21 cellular contexts compared by ENCODE assay signal in the genomic region with DNA sequence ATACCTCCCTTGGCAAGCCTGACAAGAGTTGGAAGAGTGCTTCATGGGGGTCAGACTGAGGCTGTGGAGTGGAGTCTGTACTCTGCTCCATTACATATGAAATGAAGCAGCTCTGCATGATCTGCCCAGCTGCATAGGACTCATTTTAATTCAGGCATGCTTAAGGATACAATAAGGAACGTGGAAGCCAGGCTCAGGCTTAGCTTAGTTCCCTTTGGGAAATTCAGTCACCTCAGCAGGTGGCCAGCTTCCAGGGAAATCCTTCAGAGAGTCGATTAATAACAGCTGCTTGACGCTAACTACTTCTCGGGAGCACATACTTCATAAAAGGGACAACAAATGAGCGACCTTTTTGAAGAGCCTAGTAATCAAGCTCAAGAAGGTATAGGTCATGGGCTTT.
A peak's percentile ranks its signal among the peaks of the same experiment; 100 is the strongest.
DNase-seq lines count a peak whose midpoint lies in the region; ATAC-seq and TF ChIP-seq lines count a peak whose summit lies in the region.
"Had no signal": no experiment of that assay in that cellular context is flagged by ENCODE, and none has a peak within 500 bp of the region (broad histone marks: within the 10 kb centered on the region; RNA-seq: fewer than 3 reads in every experiment).

No MANE protein-coding gene starts in this region.

- H3K4me3 ChIP-seq in GM23338 (no peak overlapping the region), neural progenitor cell (no peak overlapping the region)
- H3K4me3 ChIP-seq in CD4-positive, alpha-beta memory T cell (ENCODE audit: low read length in 2 of 2), result no peak overlapping the region
- H3K4me3 ChIP-seq: A549, K562, SJCRH30 had no signal

- TF ChIP-seq CTCF in GM23338 (conservative IDR thresholded peaks at IDR 0.05; ENCODE audit: low read depth in 2 of 2), result no peak
- no peak for TF ChIP-seq CTCF in neural progenitor cell (IDR thresholded peaks at IDR 0.05)

- H3K27me3 Mint-ChIP-seq in GM23338 (ENCODE audit: insufficient read depth, low read depth, poor library complexity) (no peaks in the 10 kb centered on the region), neural progenitor cell (ENCODE audit: insufficient read depth, low read depth) (peaks cover 10% of the 10 kb centered on the region)
- H3K27me3 Mint-ChIP-seq in CD4-positive, alpha-beta memory T cell, result no peaks in the 10 kb centered on the region
- H3K27me3 Mint-ChIP-seq: B cell had no signal

- H3K4me2 ChIP-seq in GM23338 (no peak overlapping the region), neural progenitor cell (peak overlapping the region; percentile 53)
- H3K4me2 ChIP-seq: A549 had no signal

- peaks cover 2% of the 10 kb centered on the region; the same call in 1 of the 3 replicates for H3K9me3 Mint-ChIP-seq in GM23338
- H3K9me3 Mint-ChIP-seq in neural progenitor cell, result peaks cover 4% of the 10 kb centered on the region
- peaks cover 6 to 24% (median 12%) of the 10 kb centered on the region in 8 donors for H3K9me3 Mint-ChIP-seq in CD4-positive, alpha-beta memory T cell

- H2AFZ ChIP-seq in GM23338 (peak overlapping the region; percentile 75), neural progenitor cell (replicated peaks) (no peak overlapping the region)

- peaks cover 11% of the 10 kb centered on the region for H3K4me1 ChIP-seq in GM23338 (ENCODE audit: insufficient read depth)
- H3K4me1 ChIP-seq in neural progenitor cell, result peaks cover 10% of the 10 kb centered on the region
- H3K4me1 ChIP-seq in CD4-positive, alpha-beta memory T cell (ENCODE audit: insufficient read depth, low read length), result no peaks in the 10 kb centered on the region
- H3K4me1 ChIP-seq: A549, SJCRH30 had no signal

- H3K27me3 ChIP-seq in GM23338 (ENCODE audit: insufficient read depth) (no peaks in the 10 kb centered on the region), neural progenitor cell (no peaks in the 10 kb centered on the region)
- no peaks in the 10 kb centered on the region for H3K27me3 ChIP-seq in CD4-positive, alpha-beta memory T cell (ENCODE audit: insufficient read depth, low read length)
- H3K27me3 ChIP-seq: SJCRH30 had no signal

- DNase-seq in GM23338 (ENCODE audit: low spot score), result peak; percentile 57
- DNase-seq in NCI-H524 (lab: John Stamatoyannopoulos, UW), result peak; percentile 85 to 95
- peak; percentile 56 for DNase-seq in ecto neural progenitor cell (ENCODE audit: low spot score)
- peak; percentile 87 for DNase-seq in neural progenitor cell (ENCODE audit: low spot score)
- no peak for DNase-seq in left cardiac atrium
- no peak for DNase-seq in CD4-positive, alpha-beta memory T cell
- no peak for DNase-seq in globus pallidus (ENCODE audit: low spot score)
- DNase-seq: DMS 273 treated with DMSO at 0.1 percent for 48 hours, GDM1, MM.1S, NCI-H1048, NCI-H1436 treated with DMSO at 0.1 percent for 48 hours, NCI-H1930, NCI-H774, OCI-M1, SJCRH30 had no signal

- H3K4me3 Mint-ChIP-seq in GM23338 (no peak overlapping the region), neural progenitor cell (no peak overlapping the region)
- H3K4me3 Mint-ChIP-seq in CD4-positive, alpha-beta memory T cell, result no peak overlapping the region
- H3K4me3 Mint-ChIP-seq: B cell, CD14-positive monocyte had no signal

- no peak overlapping the region for H3K9ac ChIP-seq in neural progenitor cell

- peaks cover 7% of the 10 kb centered on the region; the same call in 1 of the 3 replicates for H3K36me3 Mint-ChIP-seq in GM23338 (ENCODE audit: low read depth)
- no peaks in the 10 kb centered on the region for H3K36me3 Mint-ChIP-seq in neural progenitor cell
- H3K36me3 Mint-ChIP-seq in CD4-positive, alpha-beta memory T cell, result no peaks in the 10 kb centered on the region
- H3K36me3 Mint-ChIP-seq: CD14-positive monocyte had no signal

- H4K20me1 ChIP-seq in GM23338 (replicated peaks; ENCODE audit: insufficient read depth) (no peaks in the 10 kb centered on the region), neural progenitor cell (ENCODE audit: low read depth) (no peaks in the 10 kb centered on the region)

- peak; percentile 81 for ATAC-seq in GM23338
- ATAC-seq in left cardiac atrium, result no peak
- ATAC-seq: A549, HepG2, K562 had no signal

- H3K36me3 ChIP-seq in GM23338 (ENCODE audit: insufficient read depth) (no peaks in the 10 kb centered on the region), neural progenitor cell (no peaks in the 10 kb centered on the region)
- no peaks in the 10 kb centered on the region for H3K36me3 ChIP-seq in CD4-positive, alpha-beta memory T cell (ENCODE audit: insufficient read depth, low read length)
- H3K36me3 ChIP-seq: SJCRH30 had no signal

- POLR2A ChIA-PET in CD4-positive, alpha-beta memory T cell (lab: Charles Lee; ENCODE audit: partially characterized antibody), result no interaction called here

- H3K4me1 Mint-ChIP-seq in GM23338, result peaks cover 8% of the 10 kb centered on the region
- peaks cover 23% of the 10 kb centered on the region for H3K4me1 Mint-ChIP-seq in neural progenitor cell
- no peaks in the 10 kb centered on the region for H3K4me1 Mint-ChIP-seq in CD4-positive, alpha-beta memory T cell
- H3K4me1 Mint-ChIP-seq: B cell, CD14-positive monocyte had no signal

- no peaks in the 10 kb centered on the region for H3F3A ChIP-seq in GM23338 (replicated peaks; ENCODE audit: low read depth)
- peaks cover 25% of the 10 kb centered on the region for H3F3A ChIP-seq in neural progenitor cell (ENCODE audit: low read depth)

- H3K27ac Mint-ChIP-seq in GM23338, result no peak overlapping the region
- H3K27ac Mint-ChIP-seq in neural progenitor cell, result peak overlapping the region; percentile 90
- H3K27ac Mint-ChIP-seq in CD4-positive, alpha-beta memory T cell, result no peak overlapping the region
- H3K27ac Mint-ChIP-seq: B cell, CD14-positive monocyte had no signal

- no peaks in the 10 kb centered on the region for H3K9me3 ChIP-seq in neural progenitor cell (ENCODE audit: low read depth)
- H3K9me3 ChIP-seq in CD4-positive, alpha-beta memory T cell (ENCODE audit: control insufficient read depth in 1 of 2, low read length in 2 of 2), result no peaks in the 10 kb centered on the region
- H3K9me3 ChIP-seq: A549, SJCRH30 had no signal

- intact Hi-C loops in left cardiac atrium (cut with DNase I), result no loop called here
- intact Hi-C loops in CD4-positive, alpha-beta memory T cell (cut with micrococcal nuclease), result no loop called here

- H3K27ac ChIP-seq in GM23338 (ENCODE audit: low read depth) (no peak overlapping the region; the same call in 1 of the 2 replicates), neural progenitor cell (peak overlapping the region; percentile 57)
- H3K27ac ChIP-seq in CD4-positive, alpha-beta memory T cell (ENCODE audit: low read depth, low read length), result no peak overlapping the region
- H3K27ac ChIP-seq: A549, SJCRH30 had no signal

- no peaks in the 10 kb centered on the region for H3K9me2 ChIP-seq in GM23338 (ENCODE audit: insufficient read depth)

- H3K79me2 ChIP-seq in GM23338 (replicated peaks; ENCODE audit: insufficient read depth), result no peaks in the 10 kb centered on the region
- H3K79me2 ChIP-seq in neural progenitor cell (ENCODE audit: low read depth), result no peaks in the 10 kb centered on the region

- CTCF ChIA-PET in CD4-positive, alpha-beta memory T cell (lab: Charles Lee; ENCODE audit: partially characterized antibody), result no interaction called here

TF ChIP-seq in GM23338, 12 proteins besides CTCF, POLR2A, EP300 and RAD21 (continues in another document):
- TF ChIP-seq EZH2phosphoT487 (IDR thresholded peaks at IDR 0.05; ENCODE audit: unreplicated experiment), result no peak
- no peak for TF ChIP-seq CREB1 (CRISPR knock-in tag; IDR thresholded peaks at IDR 0.05; ENCODE audit: low read depth)
- no peak for TF ChIP-seq POLR2AphosphoS5 (IDR thresholded peaks at IDR 0.05; ENCODE audit: low read depth)
- TF ChIP-seq, protein P1, sequence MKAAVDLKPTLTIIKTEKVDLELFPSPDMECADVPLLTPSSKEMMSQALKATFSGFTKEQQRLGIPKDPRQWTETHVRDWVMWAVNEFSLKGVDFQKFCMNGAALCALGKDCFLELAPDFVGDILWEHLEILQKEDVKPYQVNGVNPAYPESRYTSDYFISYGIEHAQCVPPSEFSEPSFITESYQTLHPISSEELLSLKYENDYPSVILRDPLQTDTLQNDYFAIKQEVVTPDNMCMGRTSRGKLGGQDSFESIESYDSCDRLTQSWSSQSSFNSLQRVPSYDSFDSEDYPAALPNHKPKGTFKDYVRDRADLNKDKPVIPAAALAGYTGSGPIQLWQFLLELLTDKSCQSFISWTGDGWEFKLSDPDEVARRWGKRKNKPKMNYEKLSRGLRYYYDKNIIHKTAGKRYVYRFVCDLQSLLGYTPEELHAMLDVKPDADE (IDR thresholded peaks at IDR 0.05), result no peak
- no peak for TF ChIP-seq ZNF114 (CRISPR knock-in tag; IDR thresholded peaks at IDR 0.05)
- no peak for TF ChIP-seq ZNF331 (CRISPR knock-in tag; IDR thresholded peaks at IDR 0.05; ENCODE audit: low read depth)
- TF ChIP-seq, protein P2, sequence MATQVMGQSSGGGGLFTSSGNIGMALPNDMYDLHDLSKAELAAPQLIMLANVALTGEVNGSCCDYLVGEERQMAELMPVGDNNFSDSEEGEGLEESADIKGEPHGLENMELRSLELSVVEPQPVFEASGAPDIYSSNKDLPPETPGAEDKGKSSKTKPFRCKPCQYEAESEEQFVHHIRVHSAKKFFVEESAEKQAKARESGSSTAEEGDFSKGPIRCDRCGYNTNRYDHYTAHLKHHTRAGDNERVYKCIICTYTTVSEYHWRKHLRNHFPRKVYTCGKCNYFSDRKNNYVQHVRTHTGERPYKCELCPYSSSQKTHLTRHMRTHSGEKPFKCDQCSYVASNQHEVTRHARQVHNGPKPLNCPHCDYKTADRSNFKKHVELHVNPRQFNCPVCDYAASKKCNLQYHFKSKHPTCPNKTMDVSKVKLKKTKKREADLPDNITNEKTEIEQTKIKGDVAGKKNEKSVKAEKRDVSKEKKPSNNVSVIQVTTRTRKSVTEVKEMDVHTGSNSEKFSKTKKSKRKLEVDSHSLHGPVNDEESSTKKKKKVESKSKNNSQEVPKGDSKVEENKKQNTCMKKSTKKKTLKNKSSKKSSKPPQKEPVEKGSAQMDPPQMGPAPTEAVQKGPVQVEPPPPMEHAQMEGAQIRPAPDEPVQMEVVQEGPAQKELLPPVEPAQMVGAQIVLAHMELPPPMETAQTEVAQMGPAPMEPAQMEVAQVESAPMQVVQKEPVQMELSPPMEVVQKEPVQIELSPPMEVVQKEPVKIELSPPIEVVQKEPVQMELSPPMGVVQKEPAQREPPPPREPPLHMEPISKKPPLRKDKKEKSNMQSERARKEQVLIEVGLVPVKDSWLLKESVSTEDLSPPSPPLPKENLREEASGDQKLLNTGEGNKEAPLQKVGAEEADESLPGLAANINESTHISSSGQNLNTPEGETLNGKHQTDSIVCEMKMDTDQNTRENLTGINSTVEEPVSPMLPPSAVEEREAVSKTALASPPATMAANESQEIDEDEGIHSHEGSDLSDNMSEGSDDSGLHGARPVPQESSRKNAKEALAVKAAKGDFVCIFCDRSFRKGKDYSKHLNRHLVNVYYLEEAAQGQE (IDR thresholded peaks at IDR 0.05; ENCODE audit: unreplicated experiment), result no peak
- no peak for TF ChIP-seq JUNB (IDR thresholded peaks at IDR 0.05; ENCODE audit: unreplicated experiment)
- no peak for TF ChIP-seq EZH2 (IDR thresholded peaks at IDR 0.05; ENCODE audit: low read depth, unreplicated experiment)
- no peak for TF ChIP-seq STAT1 (IDR thresholded peaks at IDR 0.05; ENCODE audit: unreplicated experiment)

Comparison
In these comparisons a context has a peak if more than half of its experiments do, and no peak if none do; other contexts are left out.
1. DNase-seq: peak in GM23338 (single experiment), NCI-H524 (2 of 2), ecto neural progenitor cell (single experiment) and neural progenitor cell (single experiment); none in left cardiac atrium (single experiment), CD4-positive, alpha-beta memory T cell (0 of 5) and globus pallidus (single experiment).